20 cellular contexts compared by ENCODE assay signal in the genomic region with DNA sequence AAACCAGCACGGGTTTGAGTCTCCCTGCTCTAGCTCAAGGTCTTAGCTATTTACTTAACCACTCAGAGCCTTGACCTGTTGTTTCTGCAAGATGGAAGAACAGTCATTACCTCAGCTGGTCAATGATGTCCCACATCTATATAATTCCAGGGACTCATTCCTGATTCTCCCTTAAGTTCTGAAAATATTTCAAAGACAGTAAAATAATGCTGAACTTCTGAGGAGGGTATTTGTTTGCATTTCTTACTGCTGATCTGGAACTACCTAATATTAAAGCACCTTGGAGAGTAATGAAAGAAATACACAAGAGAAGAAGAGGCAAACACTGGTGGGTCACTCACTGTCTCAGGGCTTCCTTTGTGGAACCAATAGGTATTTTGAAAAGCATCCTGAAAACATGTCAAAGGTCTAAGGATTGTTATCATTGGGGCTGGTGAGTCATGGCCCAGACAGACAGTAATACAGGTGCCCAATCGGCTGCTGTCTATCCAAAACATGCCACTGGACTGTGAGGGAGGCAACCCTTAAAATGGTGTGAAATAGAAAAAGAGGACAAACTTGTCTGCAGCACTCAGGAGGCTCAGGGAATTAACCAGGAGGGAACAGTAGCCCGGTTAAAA.
A peak's percentile ranks its signal among the peaks of the same experiment; 100 is the strongest.
DNase-seq lines count a peak whose midpoint lies in the region; ATAC-seq, FAIRE-seq and TF ChIP-seq lines count a peak whose summit lies in the region.
"Had no signal": no experiment of that assay in that cellular context is flagged by ENCODE, and none has a peak within 500 bp of the region (broad histone marks: within the 10 kb centered on the region; RNA-seq: fewer than 3 reads in every experiment).

No MANE protein-coding gene starts in this region.

- no peak overlapping the region for H3K4me2 ChIP-seq in mesenchymal stem cell (ENCODE audit: low read length, poor library complexity, severe bottlenecking)
- H3K4me2 ChIP-seq: GM23338 had no signal

- H4K91ac ChIP-seq in mesenchymal stem cell (ENCODE audit: low read length) = no peak overlapping the region

- no peak overlapping the region for H2BK12ac ChIP-seq in mesenchymal stem cell (ENCODE audit: low read length in 2 of 2)

- FAIRE-seq in bronchial epithelial cell (lab: Jason Lieb, UNC) = no peak
- FAIRE-seq: D721Med, G401.6, GM12891, GM19239, H54 had no signal

- H3K14ac ChIP-seq in mesenchymal stem cell (ENCODE audit: low read length in 2 of 2) = no peak overlapping the region

- H3K9me3 ChIP-seq in RWPE2 (ENCODE audit: severe bottlenecking) (no peaks in the 10 kb centered on the region), mesenchymal stem cell (ENCODE audit: control insufficient read depth, low read length) (no peaks in the 10 kb centered on the region)
- H3K9me3 ChIP-seq: BE2C had no signal

- no peak overlapping the region for H3K4ac ChIP-seq in mesenchymal stem cell (ENCODE audit: low read depth in 1 of 2, low read length in 2 of 2)

- H3K4me1 ChIP-seq in RWPE2 (ENCODE audit: insufficient read depth, poor library complexity, severe bottlenecking) = peaks cover 46% of the 10 kb centered on the region
- peaks cover 7% of the 10 kb centered on the region for H3K4me1 ChIP-seq in mesenchymal stem cell (ENCODE audit: control insufficient read depth, insufficient read depth, low read depth, low read length)
- H3K4me1 ChIP-seq: BE2C had no signal

- H2BK5ac ChIP-seq in mesenchymal stem cell (ENCODE audit: low read depth, low read length, poor library complexity, severe bottlenecking) = no peak overlapping the region

- H2AK5ac ChIP-seq in mesenchymal stem cell (ENCODE audit: low read length, severe bottlenecking) = peak overlapping the region; percentile 61

- ATAC-seq in RWPE2 (ENCODE audit: low read depth) = no peak
- ATAC-seq in HG03139 (IDR thresholded peaks at IDR 0.05; ENCODE audit: unreplicated experiment) = no peak
- ATAC-seq in HG03108 (IDR thresholded peaks at IDR 0.05; ENCODE audit: unreplicated experiment) = no peak
- ATAC-seq: GM23338 had no signal

- H3K18ac ChIP-seq in mesenchymal stem cell (ENCODE audit: low read depth in 1 of 2, low read length in 2 of 2) = no peak overlapping the region

- H3K27me3 ChIP-seq in RWPE2 (ENCODE audit: insufficient read depth, poor library complexity, severe bottlenecking) (no peaks in the 10 kb centered on the region), bronchial epithelial cell (ENCODE audit: control insufficient read depth, insufficient read depth, low read length) (no peaks in the 10 kb centered on the region), mesenchymal stem cell (ENCODE audit: control insufficient read depth in 1 of 2, insufficient read depth in 1 of 2, low read length in 2 of 2) (peaks cover 0 to 13% of the 10 kb centered on the region in 2 experiments)
- H3K27me3 ChIP-seq: BE2C had no signal

- H3K27ac ChIP-seq in RWPE2 (ENCODE audit: poor library complexity, severe bottlenecking) = peak overlapping the region; percentile 94
- no peak overlapping the region for H3K27ac ChIP-seq in mesenchymal stem cell (ENCODE audit: low read length, poor library complexity, severe bottlenecking)

- H3K9ac ChIP-seq in mesenchymal stem cell (ENCODE audit: low read length) = no peak overlapping the region

- no peak overlapping the region for H4K8ac ChIP-seq in mesenchymal stem cell (ENCODE audit: low read length)

- 71% methylated on average over 3 of the region's 3 CpGs for WGBS in mesenchymal stem cell

- no peak overlapping the region for H3K4me3 ChIP-seq in RWPE2 (ENCODE audit: severe bottlenecking)
- no peak overlapping the region for H3K4me3 ChIP-seq in bronchial epithelial cell (ENCODE audit: low read depth, low read length)
- H3K4me3 ChIP-seq in mesenchymal stem cell (ENCODE audit: insufficient read depth in 1 of 2, low read depth in 1 of 2, low read length in 2 of 2) = no peak overlapping the region
- H3K4me3 ChIP-seq: GM23338 had no signal

- H3K36me3 ChIP-seq in RWPE2 (ENCODE audit: low read depth) (no peaks in the 10 kb centered on the region), bronchial epithelial cell (ENCODE audit: control insufficient read depth, insufficient read depth, low read length) (no peaks in the 10 kb centered on the region), mesenchymal stem cell (ENCODE audit: control insufficient read depth in 1 of 2, insufficient read depth in 2 of 2, low read depth in 1 of 2, low read length in 2 of 2) (no peaks in the 10 kb centered on the region)
- H3K36me3 ChIP-seq: BE2C had no signal

- TF ChIP-seq CTCF in RWPE2 (IDR thresholded peaks at IDR 0.05; ENCODE audit: poor library complexity, severe bottlenecking) (no peak), bronchial epithelial cell (IDR thresholded peaks at IDR 0.05; ENCODE audit: insufficient read depth, low read length, severe bottlenecking) (no peak)

- DNase-seq in RWPE2 (ENCODE audit: low spot score) (no peak), bronchial epithelial cell (ENCODE audit: low read depth) (peak; percentile 19), mesenchymal stem cell (no peak), globus pallidus (ENCODE audit: low spot score) (no peak)
- no peak for DNase-seq in stimulated activated naive CD4-positive, alpha-beta T cell (lab: John Stamatoyannopoulos, UW)
- DNase-seq: BE2C; C1 segment of cervical spinal cord; CD4-positive, CD25-positive, alpha-beta regulatory T cell; CD8-positive, alpha-beta memory T cell; COR-L47; HCEC 1CT; HFFc6 had no signal

- H2BK15ac ChIP-seq in mesenchymal stem cell (ENCODE audit: low read depth, poor library complexity, severe bottlenecking) = no peak overlapping the region

- no peak overlapping the region for H3K23ac ChIP-seq in mesenchymal stem cell (ENCODE audit: low read length in 2 of 2)

- H2AFZ ChIP-seq in mesenchymal stem cell (ENCODE audit: low read depth, low read length) = no peak overlapping the region
- H2AFZ ChIP-seq: GM23338 had no signal

- H3K79me1 ChIP-seq in mesenchymal stem cell (replicated peaks; ENCODE audit: low read length, poor library complexity, severe bottlenecking) = no peaks in the 10 kb centered on the region

- no peak overlapping the region for H2BK120ac ChIP-seq in mesenchymal stem cell (ENCODE audit: low read depth, low read length)
